20 cellular contexts compared by ENCODE assay signal in genomic region chr6:87908978-87909802, GRCh38.
DNase-seq lines count a peak whose midpoint lies in the region; ATAC-seq, FAIRE-seq and TF ChIP-seq lines count a peak whose summit lies in the region.
"Had no signal": no experiment of that assay in that cellular context is flagged by ENCODE, and none has a peak within 500 bp of the region (broad histone marks: within the 10 kb centered on the region; RNA-seq: fewer than 3 reads in every experiment).

No MANE protein-coding gene starts in this region.

- intact Hi-C loops in heart right ventricle (cut with DNase I) = no loop called here
- intact Hi-C loops in Right ventricle myocardium inferior (cut with DNase I) = no loop called here
- intact Hi-C loops in endothelial cell of umbilical vein (cut with micrococcal nuclease) = no loop called here

- no peak overlapping the region for H2AFZ ChIP-seq in endothelial cell of umbilical vein (ENCODE audit: low read depth, low read length)

- no peak for TF ChIP-seq POLR2A in endothelial cell of umbilical vein (IDR thresholded peaks at IDR 0.05; ENCODE audit: low read depth, low read length)

- no TSS peak for BruUV-seq in endothelial cell of umbilical vein (replicated peaks; lab: Mats Ljungman, UMichigan)

- peaks cover 17% of the 10 kb centered on the region for H3K4me1 Mint-ChIP-seq in T-helper 17 cell
- H3K4me1 Mint-ChIP-seq in stimulated activated naive CD8-positive, alpha-beta T cell treated with anti-CD3 and anti-CD28 coated beads, Interleukin-15, Interleukin-2, amounts not matched to agents 100 ng/mL and 50 ng/mL, for 24 hours (ENCODE audit: low read depth) = peaks cover 55% of the 10 kb centered on the region

- no peak overlapping the region for H3K27ac ChIP-seq in heart right ventricle
- H3K27ac ChIP-seq in endothelial cell of umbilical vein (ENCODE audit: insufficient read depth, low read depth, low read length) = peak overlapping the region; percentile 67
- H3K27ac ChIP-seq: adrenal gland, colonic mucosa, ovary, upper lobe of right lung had no signal

- POLR2A ChIA-PET in endothelial cell of umbilical vein (lab: Charles Lee) (interaction anchor here (0.6 kb wide), 1 partner anchor 204 kb away, joined by 3 read pairs; no protein-coding TSS in a partner anchor), HEK293T (lab: Yijun Ruan, JAX) (no interaction called here)

- FAIRE-seq in endothelial cell of umbilical vein (lab: Jason Lieb, UNC) = peak; percentile 77
- FAIRE-seq: small intestine had no signal

- dilution Hi-C loops in endothelial cell of umbilical vein (cut with MboI; ENCODE audit: extremely low pct_ligation_motif_present, low sequenced_read_pairs) = no loop called here

- no peaks in the 10 kb centered on the region for H3K79me2 ChIP-seq in endothelial cell of umbilical vein (ENCODE audit: control insufficient read depth, insufficient read depth, low read length)

- no peaks in the 10 kb centered on the region for H4K20me1 ChIP-seq in endothelial cell of umbilical vein (replicated peaks; ENCODE audit: control insufficient read depth, extremely low read depth, insufficient read depth, low read length)

- peak overlapping the region; percentile 56 for H3K4me2 ChIP-seq in endothelial cell of umbilical vein (ENCODE audit: insufficient read depth, low read length)

- no peak for TF ChIP-seq CTCF in heart right ventricle (IDR thresholded peaks at IDR 0.05)
- TF ChIP-seq CTCF in endothelial cell of umbilical vein (IDR thresholded peaks at IDR 0.05; ENCODE audit: extremely low read depth in 1 of 2, insufficient read depth in 1 of 2, low read depth in 1 of 2, low read length in 2 of 2) = no peak

- CTCF ChIA-PET in endothelial cell of umbilical vein (lab: Charles Lee) (interaction anchor here (0.8 to 2.2 kb wide), 6 partner anchors 9 to 962 kb away, joined by 3 to 14 read pairs (median 4); no protein-coding TSS in a partner anchor), HEK293T (lab: Yijun Ruan, JAX) (no interaction called here)

- H3K27me3 ChIP-seq in heart right ventricle = peaks cover 0 to 21% (median 7%) of the 10 kb centered on the region in 7 donors
- no peaks in the 10 kb centered on the region for H3K27me3 ChIP-seq in endothelial cell of umbilical vein (ENCODE audit: control insufficient read depth in 2 of 2, insufficient read depth in 2 of 2, low read length in 2 of 2)
- H3K27me3 ChIP-seq: colonic mucosa, ovary, upper lobe of right lung had no signal

- peaks cover 8% of the 10 kb centered on the region for H3K9me3 Mint-ChIP-seq in stimulated activated naive CD8-positive, alpha-beta T cell treated with anti-CD3 and anti-CD28 coated beads, Interleukin-15, Interleukin-2, amounts not matched to agents 100 ng/mL and 50 ng/mL, for 24 hours
- H3K9me3 Mint-ChIP-seq: HFFc6 had no signal

- peak overlapping the region; percentile 36 for H3K4me3 Mint-ChIP-seq in T-helper 17 cell
- peak overlapping the region; percentile 41 for H3K4me3 Mint-ChIP-seq in stimulated activated naive CD8-positive, alpha-beta T cell treated with anti-CD3 and anti-CD28 coated beads, Interleukin-15, Interleukin-2, amounts not matched to agents 100 ng/mL and 50 ng/mL, for 24 hours
- H3K4me3 Mint-ChIP-seq: HFFc6 had no signal

- peak in 5 of 8 donors; percentile 21 to 49 (median 38) for ATAC-seq in heart right ventricle
- ATAC-seq in Right ventricle myocardium inferior = no peak
- ATAC-seq in T-helper 17 cell = peak; percentile 63
- ATAC-seq: upper lobe of right lung had no signal

- H3K36me3 Mint-ChIP-seq in T-helper 17 cell (ENCODE audit: low read depth) = no peaks in the 10 kb centered on the region
- no peaks in the 10 kb centered on the region for H3K36me3 Mint-ChIP-seq in stimulated activated naive CD8-positive, alpha-beta T cell treated with anti-CD3 and anti-CD28 coated beads, Interleukin-15, Interleukin-2, amounts not matched to agents 100 ng/mL and 50 ng/mL, for 24 hours (ENCODE audit: low read depth)

- H3K9me3 ChIP-seq in heart right ventricle (peaks cover 0 to 2% (median 0%) of the 10 kb centered on the region in 11 donors), T-helper 17 cell (ENCODE audit: control insufficient read depth, low read length, poor library complexity, severe bottlenecking) (no peaks in the 10 kb centered on the region), endothelial cell of umbilical vein (replicated peaks; ENCODE audit: control insufficient read depth, insufficient read depth, low read length) (no peaks in the 10 kb centered on the region)
- H3K9me3 ChIP-seq: adrenal gland, colonic mucosa, ovary, upper lobe of right lung had no signal

- 55 to 58% methylated on average over 6 of the region's 6 CpGs for WGBS in heart right ventricle, 2 donors

- no peak overlapping the region for H3K4me3 ChIP-seq in heart right ventricle
- H3K4me3 ChIP-seq in endothelial cell of umbilical vein (replicated peaks in 1 of 3; ENCODE audit: insufficient read depth in 1 of 3, low read depth in 1 of 3, low read length in 3 of 3) = no peak overlapping the region
- H3K4me3 ChIP-seq: adrenal gland, colonic mucosa, ovary, upper lobe of right lung had no signal

- H3K36me3 ChIP-seq in heart right ventricle = no peaks in the 10 kb centered on the region
- no peaks in the 10 kb centered on the region for H3K36me3 ChIP-seq in endothelial cell of umbilical vein (ENCODE audit: control insufficient read depth in 2 of 2, extremely low read depth in 1 of 2, insufficient read depth in 2 of 2, low read length in 2 of 2)
- H3K36me3 ChIP-seq: adrenal gland, colonic mucosa, ovary, upper lobe of right lung had no signal

- H3K27me3 Mint-ChIP-seq in T-helper 17 cell = no peaks in the 10 kb centered on the region
- peaks cover 21% of the 10 kb centered on the region for H3K27me3 Mint-ChIP-seq in stimulated activated naive CD8-positive, alpha-beta T cell treated with anti-CD3 and anti-CD28 coated beads, Interleukin-15, Interleukin-2, amounts not matched to agents 100 ng/mL and 50 ng/mL, for 24 hours

- H3K9me1 ChIP-seq in endothelial cell of umbilical vein (replicated peaks; ENCODE audit: control insufficient read depth, extremely low read depth, insufficient read depth, low read length) = no peaks in the 10 kb centered on the region

- DNase-seq in heart right ventricle (no peak), Right ventricle myocardium inferior (ENCODE audit: missing footprints) (no peak), T-helper 17 cell (no peak), endothelial cell of umbilical vein (ENCODE audit: low read depth, low spot score) (peak; percentile 93), pons (ENCODE audit: low spot score) (no peak), HEK293T (ENCODE audit: extremely low spot score) (no peak)
- no peak for DNase-seq in activated CD8-positive, alpha-beta memory T cell treated with anti-CD3 and anti-CD28 coated beads, Interleukin-2, amount 50 U/mL, for 4 hours
- DNase-seq: activated CD4-positive, CD25-positive, alpha-beta regulatory T cell treated with anti-CD3 and anti-CD28 coated beads, Interleukin-2, amount 50 U/mL, for 72 hours; colonic mucosa; erythroblast; glutamatergic neuron; NCI-H1105 treated with DMSO at 0.1 percent for 48 hours; NCI-H2227 treated with DMSO at 0.1 percent for 48 hours; ovary; SHP77; small intestine; upper lobe of right lung had no signal

- H3K9ac ChIP-seq in endothelial cell of umbilical vein (replicated peaks; ENCODE audit: extremely low read depth, insufficient read depth, low read length) = no peak overlapping the region

- no peak overlapping the region for H3K27ac Mint-ChIP-seq in T-helper 17 cell
- peak overlapping the region; percentile 63 for H3K27ac Mint-ChIP-seq in stimulated activated naive CD8-positive, alpha-beta T cell treated with anti-CD3 and anti-CD28 coated beads, Interleukin-15, Interleukin-2, amounts not matched to agents 100 ng/mL and 50 ng/mL, for 24 hours
- H3K27ac Mint-ChIP-seq: HFFc6 had no signal

- H3K4me1 ChIP-seq in heart right ventricle = peaks cover 0 to 8% (median 0%) of the 10 kb centered on the region in 9 donors
- peaks cover 18% of the 10 kb centered on the region for H3K4me1 ChIP-seq in endothelial cell of umbilical vein (ENCODE audit: control insufficient read depth, extremely low read depth, insufficient read depth, low read length)
- H3K4me1 ChIP-seq: adrenal gland, colonic mucosa, upper lobe of right lung had no signal

TF ChIP-seq in endothelial cell of umbilical vein, 7 proteins besides CTCF, POLR2A, EP300 and RAD21:
- peak; percentile 94 for TF ChIP-seq GATA2 (IDR thresholded peaks at IDR 0.05; ENCODE audit: insufficient read depth, insufficient read length, low read depth, low read length)
- TF ChIP-seq POLR2AphosphoS5 (IDR thresholded peaks at IDR 0.05; ENCODE audit: insufficient read depth, low read depth, low read length) = peak; percentile 57
- peak; percentile 75 for TF ChIP-seq FOS (IDR thresholded peaks at IDR 0.05; ENCODE audit: borderline replicate concordance, insufficient read depth, low read length)
- no peak for TF ChIP-seq MAX (IDR thresholded peaks at IDR 0.05; ENCODE audit: insufficient read depth, insufficient read length)
- TF ChIP-seq MYC (IDR thresholded peaks at IDR 0.05; ENCODE audit: low read depth, low read length) = no peak
- TF ChIP-seq JUN (IDR thresholded peaks at IDR 0.05; ENCODE audit: borderline replicate concordance, insufficient read depth, insufficient read length, low read depth) = peak; percentile 76

TF ChIP-seq in HEK293T, 16 proteins besides CTCF, POLR2A, EP300 and RAD21:
- TF ChIP-seq FOXA1 (IDR thresholded peaks at IDR 0.05) = no peak
- TF ChIP-seq ELF4 (IDR thresholded peaks at IDR 0.05) = no peak
- no peak for TF ChIP-seq CTBP1 (IDR thresholded peaks at IDR 0.05; ENCODE audit: borderline replicate concordance)
- no peak for TF ChIP-seq SP1 (IDR thresholded peaks at IDR 0.05)
- TF ChIP-seq FOXK2 (IDR thresholded peaks at IDR 0.05) = no peak
- TF ChIP-seq PKNOX1 (IDR thresholded peaks at IDR 0.05) = no peak
- TF ChIP-seq LEF1 (IDR thresholded peaks at IDR 0.05; ENCODE audit: borderline replicate concordance) = no peak
TF ChIP-seq in HEK293T: peak in this region for 0.
